Comparison of ENCODE assay signal across 15 cellular contexts in the genomic region with DNA sequence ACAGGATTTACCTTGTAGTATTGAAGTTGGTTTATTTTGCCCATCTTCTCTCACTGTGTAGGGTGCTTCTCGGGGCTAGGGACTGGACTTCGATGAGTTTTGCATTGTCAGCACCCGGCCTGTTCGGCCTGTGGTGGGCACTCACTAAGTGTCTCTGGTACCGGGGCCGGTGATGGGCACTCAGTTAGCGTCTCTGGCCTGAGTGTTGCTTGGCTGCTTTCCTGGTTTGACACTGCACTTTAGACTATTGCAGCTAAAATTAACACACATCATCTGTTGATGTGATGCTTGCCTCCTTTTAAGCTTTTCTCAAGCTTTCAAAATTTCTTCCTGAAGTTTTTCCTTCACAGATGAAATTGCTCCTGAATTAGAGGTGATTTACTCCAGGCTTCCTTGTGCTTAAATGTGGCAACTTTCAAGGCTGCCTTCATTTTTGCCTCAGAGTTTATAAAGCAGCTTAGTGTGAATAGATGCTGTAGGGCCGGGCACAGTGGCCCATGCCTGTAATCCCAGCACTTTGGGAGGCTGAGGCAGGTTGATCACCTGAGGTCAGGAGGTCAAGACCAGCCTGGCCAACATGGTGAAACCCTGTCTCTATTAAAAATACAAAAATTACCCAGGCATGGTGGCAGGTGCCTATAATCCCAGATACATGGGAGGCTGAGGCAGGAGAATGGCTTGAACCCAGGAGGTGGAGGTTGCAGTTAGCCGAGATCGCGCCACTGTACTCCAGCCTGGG. TPM values are rescaled to one million over a fixed set of nuclear protein-coding genes. Genes with fewer than 3 reads are reported as not detected.
DNase-seq lines count a peak whose midpoint lies in the region; ATAC-seq and TF ChIP-seq lines count a peak whose summit lies in the region.
"Had no signal": no experiment of that assay in that cellular context is flagged by ENCODE, and none has a peak within 500 bp of the region (broad histone marks: within the 10 kb centered on the region; RNA-seq: fewer than 3 reads in every experiment).

No MANE protein-coding gene starts in this region.

- H3K9me3 ChIP-seq in left lung = no peaks in the 10 kb centered on the region
- H3K9me3 ChIP-seq: prostate gland, SJSA1 had no signal

- no peaks in the 10 kb centered on the region for H3K27me3 ChIP-seq in left lung
- H3K27me3 ChIP-seq: SJSA1 had no signal

- no peak overlapping the region for H3K27ac ChIP-seq in left lung
- H3K27ac ChIP-seq: C4-2B, prostate gland, SJSA1 had no signal

- intact Hi-C loops in activated T-helper 1 cell treated with anti-CD3 and anti-CD28 coated beads, Interleukin-12 subunit alpha, Interleukin-12 subunit beta, Interleukin-2, Interleukin-4 antibody, amounts not matched to agents 30 ng/mL and 10 ng/mL and 1 ng/mL, durations not matched to agents 14 hours and 24 hours and 36 hours (cut with micrococcal nuclease) = loop anchor here (1.0 to 2.0 kb wide), 4 partner anchors 20 to 450 kb away; a partner anchor contains a TSS
- intact Hi-C loops in left lung (cut with DNase I) = no loop called here

- TF ChIP-seq CTCF in left lung (IDR thresholded peaks at IDR 0.05) = no peak

- peak overlapping the region; percentile 20 for H3K4me3 Mint-ChIP-seq in activated T-helper 1 cell treated with anti-CD3 and anti-CD28 coated beads, Interleukin-12 subunit alpha, Interleukin-12 subunit beta, Interleukin-2, Interleukin-4 antibody, amounts not matched to agents 30 ng/mL and 10 ng/mL and 1 ng/mL, durations not matched to agents 14 hours and 24 hours and 36 hours
- H3K4me3 Mint-ChIP-seq: activated B cell treated with CpG ODN at 0.5 μM for 24 hours, mesothelial cell of epicardium had no signal

- in situ Hi-C loops in G401 (cut with HindIII; ENCODE audit: low sequenced_read_pairs) = no loop called here

- DNase-seq in G401 (ENCODE audit: low spot score) = peak; percentile 41
- no peak for DNase-seq in activated T-helper 1 cell treated with anti-CD3 and anti-CD28 coated beads, Interleukin-12 subunit alpha, Interleukin-12 subunit beta, Interleukin-2, Interleukin-4 antibody, amounts not matched to agents 30 ng/mL and 10 ng/mL and 1 ng/mL, durations not matched to agents 14 hours and 24 hours and 36 hours (ENCODE audit: low spot score)
- DNase-seq in left lung = no peak
- no peak for DNase-seq in UCSD-AML1 (lab: John Stamatoyannopoulos, UW; ENCODE audit: unreplicated experiment)
- DNase-seq in pons (ENCODE audit: low spot score) = no peak
- no peak for DNase-seq in GF-D8 (lab: John Stamatoyannopoulos, UW)
- DNase-seq: activated B cell treated with CpG ODN at 0.5 μM for 24 hours; NCI-H1694; stimulated activated CD4-positive, alpha-beta T cell treated with anti-CD3 and anti-CD28 coated beads, Interleukin-4, amount 100 ng/mL, for 1 hour had no signal

- peaks cover 25% of the 10 kb centered on the region for H3K36me3 Mint-ChIP-seq in activated T-helper 1 cell treated with anti-CD3 and anti-CD28 coated beads, Interleukin-12 subunit alpha, Interleukin-12 subunit beta, Interleukin-2, Interleukin-4 antibody, amounts not matched to agents 30 ng/mL and 10 ng/mL and 1 ng/mL, durations not matched to agents 14 hours and 24 hours and 36 hours (ENCODE audit: low read depth)

- no peak overlapping the region for H3K4me3 ChIP-seq in left lung
- H3K4me3 ChIP-seq: prostate gland, SJSA1 had no signal

- peaks cover 4% of the 10 kb centered on the region for H3K9me3 Mint-ChIP-seq in activated T-helper 1 cell treated with anti-CD3 and anti-CD28 coated beads, Interleukin-12 subunit alpha, Interleukin-12 subunit beta, Interleukin-2, Interleukin-4 antibody, amounts not matched to agents 30 ng/mL and 10 ng/mL and 1 ng/mL, durations not matched to agents 14 hours and 24 hours and 36 hours
- H3K9me3 Mint-ChIP-seq: activated B cell treated with CpG ODN at 0.5 μM for 24 hours had no signal

- H3K27ac Mint-ChIP-seq in activated T-helper 1 cell treated with anti-CD3 and anti-CD28 coated beads, Interleukin-12 subunit alpha, Interleukin-12 subunit beta, Interleukin-2, Interleukin-4 antibody, amounts not matched to agents 30 ng/mL and 10 ng/mL and 1 ng/mL, durations not matched to agents 14 hours and 24 hours and 36 hours = no peak overlapping the region
- H3K27ac Mint-ChIP-seq: activated B cell treated with CpG ODN at 0.5 μM for 24 hours, mesothelial cell of epicardium had no signal

- H3K4me1 Mint-ChIP-seq in activated T-helper 1 cell treated with anti-CD3 and anti-CD28 coated beads, Interleukin-12 subunit alpha, Interleukin-12 subunit beta, Interleukin-2, Interleukin-4 antibody, amounts not matched to agents 30 ng/mL and 10 ng/mL and 1 ng/mL, durations not matched to agents 14 hours and 24 hours and 36 hours (ENCODE audit: low read depth) = peaks cover 33% of the 10 kb centered on the region
- H3K4me1 Mint-ChIP-seq: mesothelial cell of epicardium had no signal

- no peaks in the 10 kb centered on the region for H3K36me3 ChIP-seq in left lung
- H3K36me3 ChIP-seq: prostate gland had no signal

- ATAC-seq in GM21723 (IDR thresholded peaks at IDR 0.05; ENCODE audit: unreplicated experiment) (peak; percentile 3), left lung (peak; percentile 68), GM21515 (IDR thresholded peaks at IDR 0.05; ENCODE audit: unreplicated experiment) (no peak)

- peaks cover 9 to 13% of the 10 kb centered on the region in 2 donors for H3K4me1 ChIP-seq in left lung
- H3K4me1 ChIP-seq: prostate gland, SJSA1 had no signal

- H3K27me3 Mint-ChIP-seq in activated T-helper 1 cell treated with anti-CD3 and anti-CD28 coated beads, Interleukin-12 subunit alpha, Interleukin-12 subunit beta, Interleukin-2, Interleukin-4 antibody, amounts not matched to agents 30 ng/mL and 10 ng/mL and 1 ng/mL, durations not matched to agents 14 hours and 24 hours and 36 hours (ENCODE audit: insufficient read depth) = no peaks in the 10 kb centered on the region
- H3K27me3 Mint-ChIP-seq: activated B cell treated with CpG ODN at 0.5 μM for 24 hours had no signal

RNA-seq across cellular contexts. Expression of a gene that starts 41.7 kb away (rescaled TPM):
- total RNA-seq in G401 (2014; rRNA removed; shearing (Covaris generic)) = 34.2 and 68.5 TPM in 2 replicates
- 21.9 and 26.5 TPM in 2 replicates for total RNA-seq in activated T-helper 1 cell treated with anti-CD3 and anti-CD28 coated beads, Interleukin-12 subunit alpha, Interleukin-12 subunit beta, Interleukin-2, Interleukin-4 antibody, amounts not matched to agents 30 ng/mL and 10 ng/mL and 1 ng/mL, durations not matched to agents 14 hours and 24 hours and 36 hours
- 10 to 100 TPM; 69.7 to 86.8 TPM for total RNA-seq in left lung
